Comparison of ENCODE assay signal across 28 cellular contexts in genomic region chr9:72048850-72049249, GRCh38. TPM values are rescaled to one million over a fixed set of nuclear protein-coding genes. Genes with fewer than 3 reads are reported as not detected.
"Had no signal": no experiment of that assay in that cellular context is flagged by ENCODE, and none has a peak within 500 bp of the region (broad histone marks: within the 10 kb centered on the region; RNA-seq: fewer than 3 reads in every experiment).

No MANE protein-coding gene starts in this region.

- H3K36me3 ChIP-seq: adrenal gland, breast epithelium, Peyer's patch, SJSA1 had no signal

- H3K4me3 ChIP-seq: adrenal gland, breast epithelium, Peyer's patch, SJSA1 had no signal

- H3K27me3 ChIP-seq: adrenal gland, breast epithelium, Peyer's patch, SJSA1 had no signal

- H3K9me3 ChIP-seq: adrenal gland, breast epithelium, Peyer's patch, SJSA1 had no signal

- H3K4me1 ChIP-seq: adrenal gland, breast epithelium, Peyer's patch, SJSA1 had no signal

- ATAC-seq: activated CD4-positive, CD25-positive, alpha-beta regulatory T cell treated with anti-CD3 and anti-CD28 coated beads, Interleukin-2, amount 50 U/mL, for 24 hours; activated CD8-positive, alpha-beta T cell treated with anti-CD3 and anti-CD28 coated beads for 36 hours; activated T-cell treated with anti-CD3 and anti-CD28 coated beads, Interleukin-2, amount 50 U/mL, for 72 hours; SK-N-SH treated with all-trans-retinoic acid at 6 μM for 48 hours had no signal

- H3K27ac ChIP-seq: adrenal gland, breast epithelium, Peyer's patch, SJSA1 had no signal

- DNase-seq: activated CD4-positive, alpha-beta T cell treated with anti-CD3 and anti-CD28 coated beads for 4 hours; activated CD8-positive, alpha-beta memory T cell treated with anti-CD3 and anti-CD28 coated beads, Interleukin-2, amount 50 U/mL, for 4 hours; activated CD8-positive, alpha-beta T cell treated with anti-CD3 and anti-CD28 coated beads for 36 hours; activated gamma-delta T cell treated with Interleukin-2 at 50 U/mL for 16 hours; activated naive CD4-positive, alpha-beta T cell treated with anti-CD3 and anti-CD28 coated beads, Interleukin-2, amount 10 ng/mL, durations not matched to agents 7 days and 5 days; activated naive CD8-positive, alpha-beta T cell treated with anti-CD3 and anti-CD28 coated beads, Interleukin-2, amount 10 ng/mL, durations not matched to agents 7 days and 5 days; activated T-cell treated with anti-CD3 and anti-CD28 coated beads, Interleukin-2, amount 50 U/mL, for 72 hours; adrenal gland; anterior cingulate cortex; caudate nucleus; Kasumi-1; KBM-7; NCI-H1048; NCI-H146; NCI-H187 treated with DMSO at 0.1 percent for 48 hours; NCI-H2107; NCI-H2171 treated with DMSO at 0.1 percent for 48 hours; NCI-H345; NCI-H510A; NCI-H69; NK-92 treated with Interleukin-12 subunit alpha and Interleukin-12 subunit beta, amount 100 ng/mL, for 24 hours; Peyer's patch; SHP77 had no signal

RNA-seq across cellular contexts. Expression of gene C9orf57, which starts 11.6 kb away (rescaled TPM):
- total RNA-seq: activated CD8-positive, alpha-beta T cell treated with anti-CD3 and anti-CD28 coated beads for 36 hours; activated naive CD8-positive, alpha-beta T cell treated with anti-CD3 and anti-CD28 coated beads, Interleukin-2, amount 10 ng/mL, durations not matched to agents 7 days and 5 days; activated T-cell treated with anti-CD3 and anti-CD28 coated beads, Interleukin-2, amount 50 U/mL, for 72 hours; activated T-helper 2 cell treated with anti-CD3 and anti-CD28 coated beads, Interferon-gamma antibody, Interleukin-2, Interleukin-4, amounts not matched to agents 10 μg/mL and 5 μg/mL and 100 μg/mL, durations not matched to agents 14 hours and 24 hours and 36 hours; adrenal gland; breast epithelium; Peyer's patch; SJSA1 had no signal
- polyA plus RNA-seq: adrenal gland had no signal
